ENCODE assay signal across 8 cellular contexts in genomic region chr21:34029724-34030528, GRCh38.
DNase-seq lines count a peak whose midpoint lies in the region; ATAC-seq and TF ChIP-seq lines count a peak whose summit lies in the region.

No MANE protein-coding gene starts in this region.

- no peaks in the 10 kb centered on the region for H3K27me3 ChIP-seq in KMS-11 (ENCODE audit: insufficient read depth, low read depth)

- H3K4me1 ChIP-seq in KMS-11 (ENCODE audit: low read depth, poor library complexity, severe bottlenecking) = peaks cover 10% of the 10 kb centered on the region

- H3K27ac Mint-ChIP-seq in memory B cell = peak overlapping the region; percentile 80
- H3K27ac Mint-ChIP-seq in stimulated activated naive CD8-positive, alpha-beta T cell treated with anti-CD3 and anti-CD28 coated beads, Interleukin-15, Interleukin-2, amounts not matched to agents 100 ng/mL and 50 ng/mL, for 24 hours = peak overlapping the region; percentile 89

- H3K4me3 ChIP-seq in KMS-11 (IDR thresholded peaks at IDR 0.05; ENCODE audit: insufficient read depth, low read depth, low read length) = no peak overlapping the region

- peaks cover 12% of the 10 kb centered on the region for H3K4me1 Mint-ChIP-seq in memory B cell
- peaks cover 30% of the 10 kb centered on the region for H3K4me1 Mint-ChIP-seq in stimulated activated naive CD8-positive, alpha-beta T cell treated with anti-CD3 and anti-CD28 coated beads, Interleukin-15, Interleukin-2, amounts not matched to agents 100 ng/mL and 50 ng/mL, for 24 hours (ENCODE audit: low read depth)

- no peaks in the 10 kb centered on the region for H3K79me2 ChIP-seq in KMS-11 (ENCODE audit: insufficient read depth, low read depth)

- peak overlapping the region; percentile 19; the same call in 1 of the 2 replicates for H3K9ac ChIP-seq in KMS-11

- H3K36me3 ChIP-seq in KMS-11 (ENCODE audit: insufficient read depth) = no peaks in the 10 kb centered on the region

- DNase-seq in DMS53 treated with DMSO at 0.1 percent for 48 hours (lab: John Stamatoyannopoulos, UW; ENCODE audit: unreplicated experiment) = peak; percentile 47
- peak; percentile 37 for DNase-seq in activated CD4-positive, CD25-positive, alpha-beta regulatory T cell treated with anti-CD3 and anti-CD28 coated beads, Interleukin-2, amount 50 U/mL, for 72 hours
- DNase-seq in ecto neural progenitor cell (ENCODE audit: low spot score) = peak; percentile 64
- DNase-seq in memory B cell (ENCODE audit: low spot score in 2 of 2) = peak; percentile 37 to 41
- no peak for DNase-seq in NCI-H146 (lab: John Stamatoyannopoulos, UW)

- H4K20me1 ChIP-seq in KMS-11 (ENCODE audit: insufficient read depth) = no peaks in the 10 kb centered on the region

- TF ChIP-seq CTCF in KMS-11 (conservative IDR thresholded peaks at IDR 0.05; ENCODE audit: low read depth, low read length) = no peak

- H3K4me3 Mint-ChIP-seq in memory B cell = peak overlapping the region; percentile 84
- H3K4me3 Mint-ChIP-seq in stimulated activated naive CD8-positive, alpha-beta T cell treated with anti-CD3 and anti-CD28 coated beads, Interleukin-15, Interleukin-2, amounts not matched to agents 100 ng/mL and 50 ng/mL, for 24 hours = peak overlapping the region; percentile 60

- H3K9me3 Mint-ChIP-seq in memory B cell = peaks cover 1% of the 10 kb centered on the region
- peaks cover 4% of the 10 kb centered on the region for H3K9me3 Mint-ChIP-seq in stimulated activated naive CD8-positive, alpha-beta T cell treated with anti-CD3 and anti-CD28 coated beads, Interleukin-15, Interleukin-2, amounts not matched to agents 100 ng/mL and 50 ng/mL, for 24 hours

- no peak overlapping the region for H3K27ac ChIP-seq in KMS-11

- H3K27me3 Mint-ChIP-seq in memory B cell = peaks cover 1% of the 10 kb centered on the region
- H3K27me3 Mint-ChIP-seq in stimulated activated naive CD8-positive, alpha-beta T cell treated with anti-CD3 and anti-CD28 coated beads, Interleukin-15, Interleukin-2, amounts not matched to agents 100 ng/mL and 50 ng/mL, for 24 hours = no peaks in the 10 kb centered on the region

- H3K36me3 Mint-ChIP-seq in memory B cell = no peaks in the 10 kb centered on the region
- H3K36me3 Mint-ChIP-seq in stimulated activated naive CD8-positive, alpha-beta T cell treated with anti-CD3 and anti-CD28 coated beads, Interleukin-15, Interleukin-2, amounts not matched to agents 100 ng/mL and 50 ng/mL, for 24 hours (ENCODE audit: low read depth) = no peaks in the 10 kb centered on the region

- H3K4me2 ChIP-seq in KMS-11 = peak overlapping the region; percentile 23; the same call in 1 of the 2 replicates

- ATAC-seq in GM21576 (IDR thresholded peaks at IDR 0.05; ENCODE audit: unreplicated experiment) = peak; percentile 77
- ATAC-seq in memory B cell (ENCODE audit: low read depth) = peak; percentile 91

- H2AFZ ChIP-seq in KMS-11 (ENCODE audit: low read depth) = peak overlapping the region; percentile 91
